Comparison of ENCODE assay signal across 2 cellular contexts in genomic region chr11:69702769-69703510, GRCh38.
TF ChIP-seq lines count a peak whose summit lies in the region.

No MANE protein-coding gene starts in this region.

TF ChIP-seq in H1, 55 proteins besides CTCF, POLR2A, EP300 and RAD21 (continues in another document):
- TF ChIP-seq USF2 (IDR thresholded peaks at IDR 0.05; ENCODE audit: low read length) (0 out of 2 replicates have a peak, but pooled peaks have one; percentile 33), SAP30 (IDR thresholded peaks at IDR 0.05; ENCODE audit: insufficient read depth, insufficient replicate concordance, low read length) (no peak), MAX (IDR thresholded peaks at IDR 0.05) (peak; percentile 85), KDM5A (IDR thresholded peaks at IDR 0.05; ENCODE audit: low read length) (no peak), BCL11A (IDR thresholded peaks at IDR 0.05; ENCODE audit: low read depth in 2 of 2, low read length in 2 of 2) (no peak), CHD1 (IDR thresholded peaks at IDR 0.05; ENCODE audit: low read depth, low read length) (no peak), ZNF274 (IDR thresholded peaks at IDR 0.05; ENCODE audit: borderline replicate concordance, extremely low read depth, low read length) (no peak), ATF3 (IDR thresholded peaks at IDR 0.05; ENCODE audit: insufficient read depth, low read depth, low read length) (no peak), SP4 (IDR thresholded peaks at IDR 0.05; ENCODE audit: low read length) (no peak), BRCA1 (IDR thresholded peaks at IDR 0.05; ENCODE audit: low read depth, low read length) (no peak), RXRA (IDR thresholded peaks at IDR 0.05; ENCODE audit: insufficient read depth, low read depth, low read length) (no peak), CBX8 (IDR thresholded peaks at IDR 0.05; ENCODE audit: borderline replicate concordance, low read depth, low read length) (no peak), RNF2 (IDR thresholded peaks at IDR 0.05; ENCODE audit: borderline replicate concordance, low read depth, low read length, missing control alignments, poor library complexity, severe bottlenecking) (no peak), SP2 (IDR thresholded peaks at IDR 0.05; ENCODE audit: low read length) (no peak), JUND (IDR thresholded peaks at IDR 0.05; ENCODE audit: low read length) (no peak), CREB1 (IDR thresholded peaks at IDR 0.05) (no peak), TEAD4 (IDR thresholded peaks at IDR 0.05; ENCODE audit: low read depth, low read length) (no peak), SIX5 (IDR thresholded peaks at IDR 0.05; ENCODE audit: low read depth, low read length) (no peak), GABPA (IDR thresholded peaks at IDR 0.05; ENCODE audit: borderline replicate concordance, insufficient read depth, low read length) (no peak), EGR1 (IDR thresholded peaks at IDR 0.05; ENCODE audit: borderline replicate concordance, low read depth, low read length) (no peak), CHD2 (IDR thresholded peaks at IDR 0.05; ENCODE audit: low read length) (no peak), POU5F1 (IDR thresholded peaks at IDR 0.05; ENCODE audit: low read depth, low read length) (no peak), FOSL1 (IDR thresholded peaks at IDR 0.05; ENCODE audit: insufficient read depth, low read depth, low read length) (no peak), TAF1 (IDR thresholded peaks at IDR 0.05; ENCODE audit: low read depth, low read length) (no peak), ASH2L (IDR thresholded peaks at IDR 0.05; ENCODE audit: low read length) (no peak), ATF2 (IDR thresholded peaks at IDR 0.05; ENCODE audit: low read length) (no peak), CTBP2 (IDR thresholded peaks at IDR 0.05; ENCODE audit: borderline replicate concordance, insufficient read depth, insufficient read length, low read length) (no peak), SIN3A (conservative IDR thresholded peaks at IDR 0.05 in 1 of 2, IDR thresholded peaks at IDR 0.05 in 1 of 2; ENCODE audit: low read depth in 1 of 2, low read length in 2 of 2) (no peak), SRF (IDR thresholded peaks at IDR 0.05; ENCODE audit: low read depth, low read length) (no peak), TAF7 (optimal IDR thresholded peaks at IDR 0.05; ENCODE audit: borderline replicate concordance, low read depth, low read length) (no peak), POLR2AphosphoS5 (IDR thresholded peaks at IDR 0.05; ENCODE audit: low read depth, low read length) (no peak), NANOG (IDR thresholded peaks at IDR 0.05; ENCODE audit: insufficient read depth, low read depth, low read length, poor library complexity, severe bottlenecking) (no peak), HDAC2 (IDR thresholded peaks at IDR 0.05; ENCODE audit: borderline replicate concordance in 1 of 2, low read depth in 2 of 2, low read length in 2 of 2) (peak in 1 of 2 experiments; percentile 80; a peak in 1 of 4 replicates), BACH1 (IDR thresholded peaks at IDR 0.05; ENCODE audit: low read length) (no peak), SP1 (IDR thresholded peaks at IDR 0.05; ENCODE audit: low read depth, low read length) (no peak), PHF8 (conservative IDR thresholded peaks at IDR 0.05; ENCODE audit: low read depth, low read length) (0 out of 2 replicates have a peak, but pooled peaks have one; percentile 18), CEBPB (IDR thresholded peaks at IDR 0.05; ENCODE audit: low read depth, low read length) (no peak), TCF12 (IDR thresholded peaks at IDR 0.05; ENCODE audit: low read depth, low read length) (no peak), NRF1 (IDR thresholded peaks at IDR 0.05; ENCODE audit: low read depth, low read length) (no peak), SUZ12 (IDR thresholded peaks at IDR 0.05; ENCODE audit: low read length) (peak; percentile 39; the same call in 1 of the 2 replicates), HDAC6 (IDR thresholded peaks at IDR 0.05; ENCODE audit: low read depth, low read length) (no peak), SIRT6 (IDR thresholded peaks at IDR 0.05; ENCODE audit: low read length) (no peak), TBP (IDR thresholded peaks at IDR 0.05; ENCODE audit: low read depth, low read length) (no peak), EZH2 (IDR thresholded peaks at IDR 0.05; ENCODE audit: low read depth, low read length, severe bottlenecking) (peak; percentile 30), KDM1A (IDR thresholded peaks at IDR 0.05; ENCODE audit: borderline replicate concordance, low read length) (peak; percentile 75; the same call in 1 of the 2 replicates), YY1 (IDR thresholded peaks at IDR 0.05; ENCODE audit: low read depth, low read length) (no peak), JUN (IDR thresholded peaks at IDR 0.05; ENCODE audit: low read depth, low read length) (no peak)

TF ChIP-seq in HEK293T, 16 proteins besides CTCF, POLR2A, EP300 and RAD21:
- no peak for TF ChIP-seq ZNF384 (IDR thresholded peaks at IDR 0.05)
- TF ChIP-seq BHLHE40 (IDR thresholded peaks at IDR 0.05; ENCODE audit: borderline replicate concordance) = no peak
- no peak for TF ChIP-seq SP1 (IDR thresholded peaks at IDR 0.05)
- TF ChIP-seq PKNOX1 (IDR thresholded peaks at IDR 0.05) = no peak
- TF ChIP-seq LEF1 (IDR thresholded peaks at IDR 0.05; ENCODE audit: borderline replicate concordance) = no peak
- no peak for TF ChIP-seq NFRKB (IDR thresholded peaks at IDR 0.05)
- no peak for TF ChIP-seq L3MBTL2 (conservative IDR thresholded peaks at IDR 0.05)
- TF ChIP-seq ELF4 (IDR thresholded peaks at IDR 0.05) = no peak
- no peak for TF ChIP-seq TARDBP (IDR thresholded peaks at IDR 0.05)
- no peak for TF ChIP-seq FOXM1 (IDR thresholded peaks at IDR 0.05; ENCODE audit: borderline replicate concordance)
- no peak for TF ChIP-seq CTBP1 (IDR thresholded peaks at IDR 0.05; ENCODE audit: borderline replicate concordance)
- TF ChIP-seq HDGF (IDR thresholded peaks at IDR 0.05; ENCODE audit: borderline replicate concordance) = no peak
- no peak for TF ChIP-seq FOXA1 (IDR thresholded peaks at IDR 0.05)
- no peak for TF ChIP-seq ARNT (IDR thresholded peaks at IDR 0.05)
- no peak for TF ChIP-seq SUZ12 (IDR thresholded peaks at IDR 0.05)
- TF ChIP-seq FOXK2 (IDR thresholded peaks at IDR 0.05) = no peak
TF ChIP-seq in HEK293T: peak in this region for 0.
